25 cellular contexts compared by ENCODE assay signal in genomic region chr7:12911053-12911452, GRCh38.
"Had no signal": no experiment of that assay in that cellular context is flagged by ENCODE, and none has a peak within 500 bp of the region (broad histone marks: within the 10 kb centered on the region; RNA-seq: fewer than 3 reads in every experiment).

No MANE protein-coding gene starts in this region.

- H3K4me3 Mint-ChIP-seq: activated B cell treated with CpG ODN at 0.5 μM for 24 hours; activated CD4-positive, alpha-beta memory T cell treated with anti-CD3 and anti-CD28 coated beads for 36 hours; activated CD4-positive, alpha-beta T cell treated with anti-CD3 and anti-CD28 coated beads, Interleukin-2, amount 10 ng/mL, durations not matched to agents 7 days and 5 days; activated naive CD8-positive, alpha-beta T cell treated with anti-CD3 and anti-CD28 coated beads, Interleukin-2, amount 50 U/mL, for 24 hours; activated T-cell treated with anti-CD3 and anti-CD28 coated beads, Interleukin-2, amount 50 U/mL, for 4 hours; T-cell had no signal

- H3K36me3 Mint-ChIP-seq: activated CD4-positive, alpha-beta memory T cell treated with anti-CD3 and anti-CD28 coated beads for 36 hours; activated naive CD4-positive, alpha-beta T cell treated with anti-CD3 and anti-CD28 coated beads, Interleukin-2, amount 50 U/mL, for 72 hours; T-cell had no signal

- DNase-seq: activated B cell treated with CpG ODN at 0.5 μM for 24 hours; activated CD4-positive, alpha-beta memory T cell treated with anti-CD3 and anti-CD28 coated beads for 36 hours; activated CD4-positive, alpha-beta T cell treated with anti-CD3 and anti-CD28 coated beads for 1 hour; activated CD4-positive, alpha-beta T cell treated with anti-CD3 and anti-CD28 coated beads, Interleukin-2, amount 10 ng/mL, durations not matched to agents 7 days and 5 days; activated CD8-positive, alpha-beta memory T cell treated with anti-CD3 and anti-CD28 coated beads for 24 hours; activated effector memory CD4-positive, alpha-beta T cell treated with anti-CD3 and anti-CD28 coated beads, Interleukin-2, amount 50 U/mL, for 16 hours; activated naive CD4-positive, alpha-beta T cell treated with Interleukin-2 at 50 U/mL for 16 hours; activated naive CD8-positive, alpha-beta T cell treated with anti-CD3 and anti-CD28 coated beads, Interleukin-2, amount 50 U/mL, for 24 hours; activated T-cell treated with anti-CD3 and anti-CD28 coated beads, Interleukin-2, amount 50 U/mL, for 4 hours; brain microvascular endothelial cell; Karpas-422; MM.1S; NCI-H146; NCI-H1930; NCI-H2107; NCI-H2171 treated with DMSO at 0.1 percent for 48 hours; NCI-H226; NCI-H526; NCI-H774; T-cell; T-helper 2 cell; T1000 had no signal

- H3K36me3 ChIP-seq: brain microvascular endothelial cell had no signal

- H3K4me1 Mint-ChIP-seq: activated B cell treated with CpG ODN at 0.5 μM for 24 hours; activated CD4-positive, alpha-beta T cell treated with anti-CD3 and anti-CD28 coated beads, Interleukin-2, amount 10 ng/mL, durations not matched to agents 7 days and 5 days; activated naive CD8-positive, alpha-beta T cell treated with anti-CD3 and anti-CD28 coated beads, Interleukin-2, amount 50 U/mL, for 24 hours; T-cell had no signal

- H3K4me3 ChIP-seq: K562, SK-N-MC had no signal

- H3K9me3 Mint-ChIP-seq: activated B cell treated with CpG ODN at 0.5 μM for 24 hours; activated CD4-positive, alpha-beta memory T cell treated with anti-CD3 and anti-CD28 coated beads for 36 hours; activated CD4-positive, alpha-beta T cell treated with anti-CD3 and anti-CD28 coated beads, Interleukin-2, amount 10 ng/mL, durations not matched to agents 7 days and 5 days; activated naive CD4-positive, alpha-beta T cell treated with anti-CD3 and anti-CD28 coated beads, Interleukin-2, amount 50 U/mL, for 72 hours; activated naive CD8-positive, alpha-beta T cell treated with anti-CD3 and anti-CD28 coated beads, Interleukin-2, amount 50 U/mL, for 24 hours; activated T-cell treated with anti-CD3 and anti-CD28 coated beads, Interleukin-2, amount 50 U/mL, for 4 hours; T-cell had no signal

- H3K27me3 Mint-ChIP-seq: activated B cell treated with CpG ODN at 0.5 μM for 24 hours; activated CD4-positive, alpha-beta memory T cell treated with anti-CD3 and anti-CD28 coated beads for 36 hours; T-cell had no signal

- H3K27me3 ChIP-seq: brain microvascular endothelial cell had no signal

- ATAC-seq: activated naive CD4-positive, alpha-beta T cell treated with anti-CD3 and anti-CD28 coated beads, Interleukin-2, amount 50 U/mL, for 72 hours; activated naive CD8-positive, alpha-beta T cell treated with anti-CD3 and anti-CD28 coated beads, Interleukin-2, amount 50 U/mL, for 24 hours; activated T-cell treated with anti-CD3 and anti-CD28 coated beads, Interleukin-2, amount 50 U/mL, for 4 hours; K562; T-cell had no signal

- H3K27ac ChIP-seq: brain microvascular endothelial cell, SK-N-MC had no signal

- H3K27ac Mint-ChIP-seq: activated B cell treated with CpG ODN at 0.5 μM for 24 hours; activated CD4-positive, alpha-beta memory T cell treated with anti-CD3 and anti-CD28 coated beads for 36 hours; activated CD4-positive, alpha-beta T cell treated with anti-CD3 and anti-CD28 coated beads, Interleukin-2, amount 10 ng/mL, durations not matched to agents 7 days and 5 days; activated naive CD4-positive, alpha-beta T cell treated with anti-CD3 and anti-CD28 coated beads, Interleukin-2, amount 50 U/mL, for 72 hours; activated naive CD8-positive, alpha-beta T cell treated with anti-CD3 and anti-CD28 coated beads, Interleukin-2, amount 50 U/mL, for 24 hours; T-cell had no signal
